2 cellular contexts compared by ENCODE assay signal in genomic region chr6:144298167-144298671, GRCh38.
TF ChIP-seq lines count a peak whose summit lies in the region.

No MANE protein-coding gene starts in this region.

TF ChIP-seq in SK-N-SH, 30 proteins besides CTCF, POLR2A, EP300 and RAD21 (continued from another document):
- TF ChIP-seq MAX (IDR thresholded peaks at IDR 0.05; ENCODE audit: low read depth) (no peak), YY1 (IDR thresholded peaks at IDR 0.05; ENCODE audit: low read depth) (no peak), TEAD4 (IDR thresholded peaks at IDR 0.05; ENCODE audit: borderline replicate concordance, insufficient read depth) (no peak), ZBTB33 (IDR thresholded peaks at IDR 0.05; ENCODE audit: borderline replicate concordance, low read depth) (no peak), PBX3 (IDR thresholded peaks at IDR 0.05) (no peak), EZH2phosphoT487 (IDR thresholded peaks at IDR 0.05; ENCODE audit: borderline replicate concordance, low read depth) (no peak), ELF1 (IDR thresholded peaks at IDR 0.05) (no peak), USF2 (IDR thresholded peaks at IDR 0.05; ENCODE audit: borderline replicate concordance, low read depth, low read length) (no peak), GABPA (IDR thresholded peaks at IDR 0.05; ENCODE audit: low read depth) (no peak), FOSL2 (IDR thresholded peaks at IDR 0.05; ENCODE audit: borderline replicate concordance, low read depth) (no peak), FOXJ3 (CRISPR knock-in tag; IDR thresholded peaks at IDR 0.05) (no peak), POLR2AphosphoS5 (IDR thresholded peaks at IDR 0.05; ENCODE audit: low read depth, low read length) (no peak), CHD2 (IDR thresholded peaks at IDR 0.05; ENCODE audit: low read length, partially characterized antibody) (no peak), RFX5 (IDR thresholded peaks at IDR 0.05; ENCODE audit: low read length) (no peak)
TF ChIP-seq in SK-N-SH: peak in this region for 0.

TF ChIP-seq in SK-N-SH treated with all-trans-retinoic acid at 6 μM for 48 hours, 23 proteins besides CTCF, POLR2A, EP300 and RAD21 (continued from another document):
- no peak for TF ChIP-seq CSRNP3 (CRISPR knock-in tag; IDR thresholded peaks at IDR 0.05)
- no peak for TF ChIP-seq POU6F1 (CRISPR knock-in tag; IDR thresholded peaks at IDR 0.05; ENCODE audit: borderline replicate concordance, low read depth)
- no peak for TF ChIP-seq TOX (CRISPR knock-in tag; IDR thresholded peaks at IDR 0.05; ENCODE audit: borderline replicate concordance)
- TF ChIP-seq SNAI2 (CRISPR knock-in tag; IDR thresholded peaks at IDR 0.05): no peak
